ENCODE assay signal across 21 cellular contexts in the genomic region with DNA sequence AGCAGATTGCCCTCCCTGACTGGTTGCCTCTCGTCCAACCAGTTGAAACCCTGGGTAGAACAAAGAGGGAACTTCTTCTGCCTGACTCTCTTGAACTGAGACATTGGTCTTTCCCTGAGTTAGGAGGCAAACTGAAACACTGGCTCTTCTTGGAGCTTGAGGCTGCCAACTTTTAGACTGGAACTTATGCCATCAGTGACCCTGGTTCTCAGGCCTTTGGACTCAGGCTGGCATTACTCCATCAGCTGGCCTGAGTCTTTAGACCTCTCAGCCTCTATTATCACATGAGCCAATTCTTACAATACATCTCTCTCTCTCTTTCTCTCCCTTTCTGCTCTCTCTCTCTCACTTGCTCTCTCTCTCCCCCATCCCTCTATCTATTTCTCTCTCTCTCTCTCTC.
DNase-seq lines count a peak whose midpoint lies in the region; ATAC-seq, FAIRE-seq and TF ChIP-seq lines count a peak whose summit lies in the region.
"Had no signal": no experiment of that assay in that cellular context is flagged by ENCODE, and none has a peak within 500 bp of the region (broad histone marks: within the 10 kb centered on the region; RNA-seq: fewer than 3 reads in every experiment).

No MANE protein-coding gene starts in this region.

- H3K4me2 ChIP-seq in DND-41 (ENCODE audit: insufficient read depth, low read length) = no peak overlapping the region

- H3K9ac ChIP-seq in DND-41 (ENCODE audit: low read depth, low read length) = no peak overlapping the region
- H3K9ac ChIP-seq: GM23248 had no signal

- no peaks in the 10 kb centered on the region for H3K79me2 ChIP-seq in DND-41 (ENCODE audit: insufficient read depth, low read length)

- H3K9me3 ChIP-seq in DND-41 (ENCODE audit: insufficient read depth, low read length, severe bottlenecking) (no peaks in the 10 kb centered on the region), adrenal gland (replicated peaks in 1 of 3) (no peaks in the 10 kb centered on the region), pancreas (no peaks in the 10 kb centered on the region), tibial artery (no peaks in the 10 kb centered on the region)

- H3K36me3 ChIP-seq in DND-41 (ENCODE audit: insufficient read depth, low read length) (no peaks in the 10 kb centered on the region), adrenal gland (replicated peaks in 1 of 2) (no peaks in the 10 kb centered on the region), pancreas (no peaks in the 10 kb centered on the region), tibial artery (no peaks in the 10 kb centered on the region)

- FAIRE-seq in pancreas (lab: Jason Lieb, UNC) = no peak
- FAIRE-seq: D721Med, GM12891, GM18507, H1 had no signal

- no peak for DNase-seq in DND-41
- DNase-seq in NB4 (ENCODE audit: low read depth) = peak; percentile 1
- peak in 5 of 7 donors; percentile 8 to 53 (median 28) for DNase-seq in adrenal gland
- DNase-seq in pancreas = peak in 3 of 6 donors; percentile 12 to 20 (median 18)
- no peak for DNase-seq in HPDE6-E6E7 (ENCODE audit: extremely low spot score)
- no peak for DNase-seq in NCI-H2227 treated with DMSO at 0.1 percent for 48 hours (lab: John Stamatoyannopoulos, UW)
- DNase-seq in tibial artery = no peak
- DNase-seq: C1 segment of cervical spinal cord; CD4-positive, alpha-beta T cell; CD8-positive, alpha-beta memory T cell; DMS 273 treated with DMSO at 0.1 percent for 48 hours; DMS79; GF-D8; GM23248; H7; HCEC 1CT had no signal

- H3K27me3 ChIP-seq in DND-41 (ENCODE audit: insufficient read depth, low read length, poor library complexity) (no peaks in the 10 kb centered on the region), adrenal gland (no peaks in the 10 kb centered on the region), pancreas (no peaks in the 10 kb centered on the region), tibial artery (no peaks in the 10 kb centered on the region)

- TF ChIP-seq CTCF in DND-41 (IDR thresholded peaks at IDR 0.05; ENCODE audit: borderline replicate concordance, extremely low read depth, low read length, poor library complexity, severe bottlenecking) (no peak), NB4 (IDR thresholded peaks at IDR 0.05; ENCODE audit: low read depth, low read length) (no peak), adrenal gland (IDR thresholded peaks at IDR 0.05) (no peak), pancreas (IDR thresholded peaks at IDR 0.05) (no peak), tibial artery (IDR thresholded peaks at IDR 0.05) (no peak)

- H3K4me3 ChIP-seq in DND-41 (ENCODE audit: low read depth in 1 of 2, low read length in 2 of 2) (no peak overlapping the region), NB4 (ENCODE audit: low read depth, low read length) (no peak overlapping the region), adrenal gland (no peak overlapping the region), pancreas (no peak overlapping the region), tibial artery (no peak overlapping the region)
- H3K4me3 ChIP-seq: GM23248 had no signal

- WGBS in adrenal gland, 4 donors = 75 to 100% (median 94%) methylated on average over 1 of the region's 1 CpG
- 72 to 87% methylated on average over 1 of the region's 1 CpG for WGBS in pancreas, 2 donors

- intact Hi-C loops in adrenal gland (cut with DNase I) (no loop called here), pancreas (cut with DNase I) (no loop called here), tibial artery (cut with DNase I; ENCODE audit: low total_unique reads) (no loop called here)

- TF ChIP-seq POLR2A in NB4 (IDR thresholded peaks at IDR 0.05; ENCODE audit: extremely low read depth, insufficient read length) (no peak), adrenal gland (IDR thresholded peaks at IDR 0.05) (no peak)

- H3K4me1 ChIP-seq in DND-41 (ENCODE audit: insufficient read depth, low read length) (peaks cover 32% of the 10 kb centered on the region), adrenal gland (replicated peaks in 1 of 2) (peaks cover 0 to 4% of the 10 kb centered on the region in 2 donors), pancreas (no peaks in the 10 kb centered on the region), tibial artery (no peaks in the 10 kb centered on the region)

- no peaks in the 10 kb centered on the region for H4K20me1 ChIP-seq in DND-41 (ENCODE audit: insufficient read depth, low read length)

- ATAC-seq in DND-41 (ENCODE audit: insufficient read depth, low read depth) = no peak
- ATAC-seq in pancreas = peak; percentile 49 to 69 (median 56)
- no peak for ATAC-seq in GM21825 (IDR thresholded peaks at IDR 0.05; ENCODE audit: unreplicated experiment)

- H2AFZ ChIP-seq in DND-41 (ENCODE audit: low read depth, low read length) = peak overlapping the region; percentile 14; the same call in 1 of the 2 replicates
- H2AFZ ChIP-seq: GM23248 had no signal

- H3K27ac ChIP-seq in DND-41 (ENCODE audit: low read length) (peak overlapping the region; percentile 69), adrenal gland (no peak overlapping the region), pancreas (no peak overlapping the region), tibial artery (no peak overlapping the region)
- H3K27ac ChIP-seq: GM23248 had no signal

Comparison
In these comparisons a context has a peak if more than half of its experiments do, and no peak if none do; other contexts are left out.
1. ATAC-seq: peak in pancreas (4 of 4); none in DND-41 (single experiment) and GM21825 (single experiment).
2. DNase-seq: peak in NB4 (single experiment) and adrenal gland (5 of 7); none in DND-41 (single experiment), HPDE6-E6E7 (single experiment), NCI-H2227 treated with DMSO at 0.1 percent for 48 hours (single experiment) and tibial artery (0 of 2).